Comparison of ENCODE assay signal across 8 cellular contexts in genomic region chr3:171458056-171458856, GRCh38. TPM values are rescaled to one million over a fixed set of nuclear protein-coding genes. Genes with fewer than 3 reads are reported as not detected.
DNase-seq lines count a peak whose midpoint lies in the region; ATAC-seq and TF ChIP-seq lines count a peak whose summit lies in the region.

No MANE protein-coding gene starts in this region.

- intact Hi-C loops in posterior vena cava (cut with DNase I), result no loop called here

- DNase-seq in Ammon's horn (ENCODE audit: low spot score), result peak; percentile 22
- DNase-seq in OCI-M1 (lab: John Stamatoyannopoulos, UW), result peak; percentile 26
- DNase-seq in kidney epithelial cell (ENCODE audit: low read depth), result no peak
- DNase-seq in stimulated activated CD8-positive, alpha-beta memory T cell treated with anti-CD3 and anti-CD28 coated beads, Interleukin-15, amount 100 ng/mL, for 4 hours (ENCODE audit: low read depth in 2 of 2), result peak; percentile 14 to 28
- no peak for DNase-seq in NCI-H2171 (lab: John Stamatoyannopoulos, UW)
- no peak for DNase-seq in posterior vena cava (ENCODE audit: low spot score)

- H3K36me3 ChIP-seq in kidney epithelial cell (ENCODE audit: control insufficient read depth, insufficient read depth, low read length), result no peaks in the 10 kb centered on the region

- H3K4me3 ChIP-seq in kidney epithelial cell (ENCODE audit: low read depth, low read length), result peak overlapping the region; percentile 77

- no peak for TF ChIP-seq CTCF in kidney epithelial cell (IDR thresholded peaks at IDR 0.05; ENCODE audit: insufficient read depth, low read length, poor library complexity, severe bottlenecking)

- no peaks in the 10 kb centered on the region for H3K27me3 ChIP-seq in kidney epithelial cell (ENCODE audit: control insufficient read depth, insufficient read depth, low read length)

- no peak for ATAC-seq in GM18867 (IDR thresholded peaks at IDR 0.05; ENCODE audit: unreplicated experiment)

- peak overlapping the region; percentile 72 for H3K27ac ChIP-seq in angular gyrus (ENCODE audit: low read depth, low read length)

RNA-seq across cellular contexts. Expression of gene TNIK, which starts 1.9 kb away (rescaled TPM):
- 6.6 and 17.0 TPM in 2 replicates for total RNA-seq in kidney epithelial cell
- total RNA-seq in posterior vena cava, result 10 to 100 TPM; 16.5 to 20.3 TPM

Comparison
In these comparisons a context has a peak if more than half of its experiments do, and no peak if none do; other contexts are left out.
1. DNase-seq: peak in Ammon's horn (single experiment), OCI-M1 (single experiment) and stimulated activated CD8-positive, alpha-beta memory T cell treated with anti-CD3 and anti-CD28 coated beads, Interleukin-15, amount 100 ng/mL, for 4 hours (2 of 2); none in kidney epithelial cell (single experiment), NCI-H2171 (single experiment) and posterior vena cava (single experiment).